Comparison of ENCODE assay signal across 7 cellular contexts in genomic region chr16:32085438-32086141, GRCh38.
A peak's percentile ranks its signal among the peaks of the same experiment; 100 is the strongest.
DNase-seq lines count a peak whose midpoint lies in the region; ATAC-seq lines count a peak whose summit lies in the region.
"Not testable (repeated sequence)": the region's sequence is repeated elsewhere in the genome, so short reads cannot be mapped to it uniquely, and the experiment has no call there.

No MANE protein-coding gene starts in this region.

- H3K27ac Mint-ChIP-seq in activated naive CD4-positive, alpha-beta T cell treated with anti-CD3 and anti-CD28 coated beads, Interleukin-2, amount 50 U/mL, for 72 hours = not testable (repeated sequence)

- H3K4me1 ChIP-seq in trophoblast cell (ENCODE audit: control insufficient read depth in 1 of 2, insufficient read depth in 2 of 2, low read length in 2 of 2) = not testable (repeated sequence)

- H3K9ac ChIP-seq in trophoblast cell (ENCODE audit: low read length) = not testable (repeated sequence)

- not testable (repeated sequence) for H3K4me2 ChIP-seq in trophoblast cell (ENCODE audit: low read length)

- H4K8ac ChIP-seq in trophoblast cell (ENCODE audit: low read depth, low read length) = not testable (repeated sequence)

- H3K14ac ChIP-seq in trophoblast cell (ENCODE audit: low read length) = not testable (repeated sequence)

- not testable (repeated sequence) for H3K18ac ChIP-seq in trophoblast cell (ENCODE audit: low read length)

- not testable (repeated sequence) for ATAC-seq in activated naive CD4-positive, alpha-beta T cell treated with anti-CD3 and anti-CD28 coated beads, Interleukin-2, amount 50 U/mL, for 72 hours

- not testable (repeated sequence) for H2BK5ac ChIP-seq in trophoblast cell (ENCODE audit: low read depth, low read length, poor library complexity)

- H3K27ac ChIP-seq in trophoblast cell (ENCODE audit: low read depth, low read length) = not testable (repeated sequence)

- not testable (repeated sequence) for H3K4me3 ChIP-seq in trophoblast cell (ENCODE audit: low read depth, low read length)

- DNase-seq in EH (ENCODE audit: low read depth) (peak; percentile 0), RPMI7951 (ENCODE audit: low read depth) (peak; percentile 1), germinal center (ENCODE audit: low spot score) (peak; percentile 1), trophoblast cell (peak; percentile 0 to 7)
- DNase-seq in activated CD8-positive, alpha-beta memory T cell treated with anti-CD3 and anti-CD28 coated beads, Interleukin-2, amount 50 U/mL, for 24 hours (ENCODE audit: extremely low read depth) = peak; percentile 13
- peak; percentile 4 to 56 for DNase-seq in activated naive CD4-positive, alpha-beta T cell treated with anti-CD3 and anti-CD28 coated beads, Interleukin-2, amount 50 U/mL, for 72 hours (ENCODE audit: low spot score in 2 of 2)
- DNase-seq in stimulated activated CD4-positive, alpha-beta T cell treated with anti-CD3 and anti-CD28 coated beads, Interleukin-4, amount 100 ng/mL, for 48 hours (ENCODE audit: low read depth in 2 of 2) = peak; percentile 34 to 48

- not testable (repeated sequence) for H3K36me3 Mint-ChIP-seq in activated naive CD4-positive, alpha-beta T cell treated with anti-CD3 and anti-CD28 coated beads, Interleukin-2, amount 50 U/mL, for 72 hours

- H2BK12ac ChIP-seq in trophoblast cell (ENCODE audit: low read length) = not testable (repeated sequence)

- not testable (repeated sequence) for H3K9me3 Mint-ChIP-seq in activated naive CD4-positive, alpha-beta T cell treated with anti-CD3 and anti-CD28 coated beads, Interleukin-2, amount 50 U/mL, for 72 hours

- H3K9me3 ChIP-seq in trophoblast cell (ENCODE audit: insufficient read depth, low read depth, low read length) = not testable (repeated sequence)

- not testable (repeated sequence) for H2BK120ac ChIP-seq in trophoblast cell (ENCODE audit: insufficient read depth, low read length, poor library complexity)

- not testable (repeated sequence) for H2AFZ ChIP-seq in trophoblast cell (ENCODE audit: insufficient read depth, low read length, poor library complexity)

- WGBS in trophoblast cell (ENCODE audit: extremely low coverage, insufficient coverage, insufficient read length) = no CpG with 5 or more reads among the region's 65 CpGs

- H4K91ac ChIP-seq in trophoblast cell (ENCODE audit: low read depth, low read length) = not testable (repeated sequence)

- H3K4ac ChIP-seq in trophoblast cell (ENCODE audit: low read depth, low read length) = not testable (repeated sequence)

- H3K36me3 ChIP-seq in trophoblast cell (ENCODE audit: control insufficient read depth in 1 of 2, insufficient read depth in 2 of 2, low read length in 2 of 2) = not testable (repeated sequence)

- H2AK5ac ChIP-seq in trophoblast cell (ENCODE audit: low read length) = not testable (repeated sequence)

- H3K79me2 ChIP-seq in trophoblast cell (ENCODE audit: control insufficient read depth, insufficient read depth, low read length, poor library complexity) = not testable (repeated sequence)

- not testable (repeated sequence) for H3K79me1 ChIP-seq in trophoblast cell (ENCODE audit: low read length)

- not testable (repeated sequence) for H4K12ac ChIP-seq in trophoblast cell (ENCODE audit: low read depth, low read length)

- not testable (repeated sequence) for H3K27me3 ChIP-seq in trophoblast cell (ENCODE audit: insufficient read depth, low read length)

- not testable (repeated sequence) for H3K23ac ChIP-seq in trophoblast cell (ENCODE audit: low read length)
